23 cellular contexts compared by ENCODE assay signal in genomic region chr3:114660808-114661207, GRCh38.
A peak's percentile ranks its signal among the peaks of the same experiment; 100 is the strongest.
DNase-seq lines count a peak whose midpoint lies in the region; ATAC-seq, FAIRE-seq and TF ChIP-seq lines count a peak whose summit lies in the region.
"Had no signal": no experiment of that assay in that cellular context is flagged by ENCODE, and none has a peak within 500 bp of the region (broad histone marks: within the 10 kb centered on the region; RNA-seq: fewer than 3 reads in every experiment).

No MANE protein-coding gene starts in this region.

- H3K36me3 Mint-ChIP-seq in astrocyte (ENCODE audit: low read depth, unreplicated experiment) (no peaks in the 10 kb centered on the region), neural progenitor cell (no peaks in the 10 kb centered on the region)
- H3K36me3 Mint-ChIP-seq: stimulated activated effector memory CD8-positive, alpha-beta T cell treated with anti-CD3 and anti-CD28 coated beads, Interleukin-12 subunit alpha, Interleukin-12 subunit beta, amount 100 ng/mL, for 72 hours had no signal

- H4K20me1 ChIP-seq in astrocyte (ENCODE audit: insufficient read depth, low read length) = no peaks in the 10 kb centered on the region
- H4K20me1 ChIP-seq in neural progenitor cell (ENCODE audit: low read depth) = no peaks in the 10 kb centered on the region
- H4K20me1 ChIP-seq: BLaER1 had no signal

- DNase-seq in NCI-H2227 (lab: John Stamatoyannopoulos, UW; ENCODE audit: unreplicated experiment) = peak; percentile 0
- no peak for DNase-seq in NCI-H2227 treated with DMSO at 0.1 percent for 48 hours (lab: John Stamatoyannopoulos, UW)
- no peak for DNase-seq in astrocyte (ENCODE audit: low read depth)
- DNase-seq in neural progenitor cell (ENCODE audit: low spot score) = peak; percentile 41
- DNase-seq in tibial artery = no peak
- no peak for DNase-seq in Peyer's patch
- no peak for DNase-seq in NCI-H2029 treated with DMSO at 0.1 percent for 48 hours (lab: John Stamatoyannopoulos, UW)
- DNase-seq: 8988T; activated CD4-positive, CD25-positive, alpha-beta regulatory T cell treated with anti-CD3 and anti-CD28 coated beads, Interleukin-2, amount 50 U/mL, for 72 hours; Calu3; MM.1S; NCI-H1694; stimulated activated CD4-positive, alpha-beta T cell treated with anti-CD3 and anti-CD28 coated beads, Interleukin-15, amount 100 ng/mL, for 24 hours had no signal

- H3K9me3 Mint-ChIP-seq in astrocyte (ENCODE audit: unreplicated experiment) (peaks cover 3% of the 10 kb centered on the region), neural progenitor cell (peaks cover 13% of the 10 kb centered on the region)
- H3K9me3 Mint-ChIP-seq: stimulated activated effector memory CD8-positive, alpha-beta T cell treated with anti-CD3 and anti-CD28 coated beads, Interleukin-12 subunit alpha, Interleukin-12 subunit beta, amount 100 ng/mL, for 72 hours had no signal

- no peak for ATAC-seq in GM18909 (IDR thresholded peaks at IDR 0.05; ENCODE audit: poor library complexity, unreplicated experiment)
- ATAC-seq: body of pancreas; left colon; stimulated activated effector memory CD8-positive, alpha-beta T cell treated with anti-CD3 and anti-CD28 coated beads, Interleukin-12 subunit alpha, Interleukin-12 subunit beta, amount 100 ng/mL, for 72 hours had no signal

- intact Hi-C loops in tibial artery (cut with DNase I; ENCODE audit: low total_unique reads) = no loop called here

- H3K27me3 ChIP-seq in astrocyte (ENCODE audit: insufficient read depth, low read length) (no peaks in the 10 kb centered on the region), neural progenitor cell (no peaks in the 10 kb centered on the region), tibial artery (no peaks in the 10 kb centered on the region), Peyer's patch (no peaks in the 10 kb centered on the region)
- H3K27me3 ChIP-seq: BLaER1, body of pancreas, tibial nerve had no signal

- no peak for TF ChIP-seq POLR2A in Peyer's patch (IDR thresholded peaks at IDR 0.05)

- FAIRE-seq in astrocyte (lab: Jason Lieb, UNC) = no peak
- FAIRE-seq: G401.6 had no signal

- H3K4me3 ChIP-seq in astrocyte (ENCODE audit: insufficient read depth, low read depth, low read length) (no peak overlapping the region), neural progenitor cell (no peak overlapping the region), tibial artery (no peak overlapping the region), Peyer's patch (no peak overlapping the region)
- H3K4me3 ChIP-seq: BLaER1, body of pancreas had no signal

- H3K9me3 ChIP-seq in astrocyte (ENCODE audit: insufficient read depth, low read depth, low read length) = no peaks in the 10 kb centered on the region
- H3K9me3 ChIP-seq in neural progenitor cell (ENCODE audit: low read depth) = no peaks in the 10 kb centered on the region
- H3K9me3 ChIP-seq in tibial artery = no peaks in the 10 kb centered on the region
- no peaks in the 10 kb centered on the region for H3K9me3 ChIP-seq in Peyer's patch
- H3K9me3 ChIP-seq: body of pancreas, tibial nerve had no signal

- peak overlapping the region; percentile 26 for H3K9ac ChIP-seq in astrocyte (ENCODE audit: low read length)
- H3K9ac ChIP-seq in neural progenitor cell = no peak overlapping the region
- H3K9ac ChIP-seq: BLaER1 had no signal

- no peaks in the 10 kb centered on the region for H3K79me2 ChIP-seq in astrocyte (ENCODE audit: insufficient read depth, low read length)
- H3K79me2 ChIP-seq in neural progenitor cell (ENCODE audit: low read depth) = no peaks in the 10 kb centered on the region

- H3K4me1 ChIP-seq in astrocyte (ENCODE audit: insufficient read depth, low read length) = peaks cover 17% of the 10 kb centered on the region
- peaks cover 32% of the 10 kb centered on the region for H3K4me1 ChIP-seq in neural progenitor cell
- H3K4me1 ChIP-seq in tibial artery = peaks cover 0 to 30% (median 19%) of the 10 kb centered on the region in 4 donors
- H3K4me1 ChIP-seq in Peyer's patch = peaks cover 0 to 4% (median 0%) of the 10 kb centered on the region in 4 donors

- peaks cover 26% of the 10 kb centered on the region for H3F3A ChIP-seq in neural progenitor cell (ENCODE audit: low read depth)

- H3K4me1 Mint-ChIP-seq in astrocyte (ENCODE audit: low read depth, unreplicated experiment) = peaks cover 3% of the 10 kb centered on the region
- peaks cover 26% of the 10 kb centered on the region for H3K4me1 Mint-ChIP-seq in neural progenitor cell
- H3K4me1 Mint-ChIP-seq: activated naive CD4-positive, alpha-beta T cell treated with anti-CD3 and anti-CD28 coated beads, Interleukin-2, amount 50 U/mL, for 24 hours; stimulated activated effector memory CD8-positive, alpha-beta T cell treated with anti-CD3 and anti-CD28 coated beads, Interleukin-12 subunit alpha, Interleukin-12 subunit beta, amount 100 ng/mL, for 72 hours had no signal

- H3K27ac ChIP-seq in astrocyte (ENCODE audit: low read depth, low read length) (peak overlapping the region; percentile 60), neural progenitor cell (peak overlapping the region; percentile 62), tibial artery (peak overlapping the region; percentile 38 to 43), Peyer's patch (peak overlapping the region in 1 of 4 donors; percentile 50)
- H3K27ac ChIP-seq: BLaER1, epithelial cell of prostate had no signal

- no peak overlapping the region for H3K27ac Mint-ChIP-seq in astrocyte (ENCODE audit: unreplicated experiment)
- H3K27ac Mint-ChIP-seq in neural progenitor cell = peak overlapping the region; percentile 71
- H3K27ac Mint-ChIP-seq: activated naive CD4-positive, alpha-beta T cell treated with anti-CD3 and anti-CD28 coated beads, Interleukin-2, amount 50 U/mL, for 24 hours; stimulated activated effector memory CD8-positive, alpha-beta T cell treated with anti-CD3 and anti-CD28 coated beads, Interleukin-12 subunit alpha, Interleukin-12 subunit beta, amount 100 ng/mL, for 72 hours had no signal

- no peak for TF ChIP-seq CTCF in astrocyte (IDR thresholded peaks at IDR 0.05; ENCODE audit: insufficient read depth, low read depth, low read length)
- TF ChIP-seq CTCF in neural progenitor cell (IDR thresholded peaks at IDR 0.05) = no peak
- TF ChIP-seq CTCF in tibial artery (IDR thresholded peaks at IDR 0.05) = no peak
- TF ChIP-seq CTCF in Peyer's patch (IDR thresholded peaks at IDR 0.05) = no peak

- H2AFZ ChIP-seq in astrocyte (ENCODE audit: low read depth, low read length) = no peak overlapping the region
- H2AFZ ChIP-seq in neural progenitor cell (replicated peaks) = no peak overlapping the region

- H3K4me3 Mint-ChIP-seq in astrocyte (ENCODE audit: unreplicated experiment) (no peak overlapping the region), neural progenitor cell (no peak overlapping the region)
- H3K4me3 Mint-ChIP-seq: activated naive CD4-positive, alpha-beta T cell treated with anti-CD3 and anti-CD28 coated beads, Interleukin-2, amount 50 U/mL, for 24 hours; neural crest cell; stimulated activated effector memory CD8-positive, alpha-beta T cell treated with anti-CD3 and anti-CD28 coated beads, Interleukin-12 subunit alpha, Interleukin-12 subunit beta, amount 100 ng/mL, for 72 hours had no signal

- H3K27me3 Mint-ChIP-seq in astrocyte (ENCODE audit: low read depth, unreplicated experiment) (no peaks in the 10 kb centered on the region), neural progenitor cell (ENCODE audit: insufficient read depth, low read depth) (no peaks in the 10 kb centered on the region)
- H3K27me3 Mint-ChIP-seq: activated naive CD4-positive, alpha-beta T cell treated with anti-CD3 and anti-CD28 coated beads, Interleukin-2, amount 50 U/mL, for 24 hours had no signal

- H3K36me3 ChIP-seq in astrocyte (ENCODE audit: insufficient read depth, low read length) (no peaks in the 10 kb centered on the region), neural progenitor cell (no peaks in the 10 kb centered on the region), tibial artery (no peaks in the 10 kb centered on the region), Peyer's patch (no peaks in the 10 kb centered on the region)
- H3K36me3 ChIP-seq: BLaER1, tibial nerve had no signal

- H3K4me2 ChIP-seq in astrocyte (ENCODE audit: low read length) = peak overlapping the region; percentile 78
- H3K4me2 ChIP-seq in neural progenitor cell = peak overlapping the region; percentile 25
- H3K4me2 ChIP-seq: BLaER1 had no signal

Comparison
In these comparisons a context has a peak if more than half of its experiments do, and no peak if none do; other contexts are left out.
1. DNase-seq: peak in NCI-H2227 (single experiment) and neural progenitor cell (single experiment); none in NCI-H2227 treated with DMSO at 0.1 percent for 48 hours (single experiment), astrocyte (single experiment), tibial artery (0 of 2), Peyer's patch (0 of 3) and NCI-H2029 treated with DMSO at 0.1 percent for 48 hours (single experiment).